14 cellular contexts compared by ENCODE assay signal in genomic region chr1:33082575-33083112, GRCh38. TPM values are rescaled to one million over a fixed set of nuclear protein-coding genes. Genes with fewer than 3 reads are reported as not detected.
A peak's percentile ranks its signal among the peaks of the same experiment; 100 is the strongest.
DNase-seq lines count a peak whose midpoint lies in the region; ATAC-seq lines count a peak whose summit lies in the region.
"Had no signal": no experiment of that assay in that cellular context is flagged by ENCODE, and none has a peak within 500 bp of the region (broad histone marks: within the 10 kb centered on the region; RNA-seq: fewer than 3 reads in every experiment).

No MANE protein-coding gene starts in this region.

- H3K4me1 ChIP-seq in adipocyte (ENCODE audit: control insufficient read depth, insufficient read depth, low read length): peaks cover 19% of the 10 kb centered on the region
- H3K4me1 ChIP-seq: BE2C had no signal

- peak overlapping the region; percentile 48 for H3K27ac ChIP-seq in layer of hippocampus (ENCODE audit: low read depth, low read length)
- H3K27ac ChIP-seq in temporal lobe (ENCODE audit: low read depth, low read length): peak overlapping the region; percentile 50
- H3K27ac ChIP-seq: right lobe of liver had no signal

- H3K9me3 ChIP-seq in adipocyte (ENCODE audit: control insufficient read depth, low read length): no peaks in the 10 kb centered on the region
- H3K9me3 ChIP-seq: BE2C, right lobe of liver had no signal

- no peak for ATAC-seq in activated naive CD8-positive, alpha-beta T cell treated with anti-CD3 and anti-CD28 coated beads, Interleukin-2, amount 50 U/mL, for 24 hours
- no peak for ATAC-seq in HG03442 (IDR thresholded peaks at IDR 0.05; ENCODE audit: unreplicated experiment)
- ATAC-seq: right lobe of liver had no signal

- no peak overlapping the region for H3K9ac ChIP-seq in adipocyte (ENCODE audit: low read length)

- H3K27ac Mint-ChIP-seq in activated naive CD8-positive, alpha-beta T cell: peak overlapping the region; percentile 4
- H3K27ac Mint-ChIP-seq in activated naive CD8-positive, alpha-beta T cell treated with anti-CD3 and anti-CD28 coated beads, Interleukin-2, amount 50 U/mL, for 24 hours: no peak overlapping the region

- DNase-seq in activated naive CD8-positive, alpha-beta T cell treated with anti-CD3 and anti-CD28 coated beads, Interleukin-2, amount 50 U/mL, for 24 hours: no peak
- peak; percentile 38 for DNase-seq in adipocyte (ENCODE audit: low read depth)
- DNase-seq in DMS79 (lab: John Stamatoyannopoulos, UW): no peak
- DNase-seq in DMS79 treated with DMSO at 0.1 percent for 48 hours (lab: John Stamatoyannopoulos, UW): no peak
- DNase-seq: activated effector memory CD4-positive, alpha-beta T cell treated with anti-CD3 and anti-CD28 coated beads, Interleukin-2, amount 50 U/mL, for 16 hours; BE2C; effector memory CD4-positive, alpha-beta T cell; MV-4-11; right lobe of liver; T-helper 9 cell had no signal

- H3K36me3 ChIP-seq in adipocyte (ENCODE audit: control insufficient read depth, insufficient read depth, low read length, severe bottlenecking): no peaks in the 10 kb centered on the region
- H3K36me3 ChIP-seq: BE2C, right lobe of liver had no signal

- H3K27me3 ChIP-seq in adipocyte (replicated peaks; ENCODE audit: control insufficient read depth, insufficient read depth, low read length) (no peaks in the 10 kb centered on the region), layer of hippocampus (ENCODE audit: control insufficient read depth, insufficient read depth, low read length) (no peaks in the 10 kb centered on the region)
- H3K27me3 ChIP-seq: right lobe of liver had no signal

- peak overlapping the region; percentile 77 for H3K4me3 Mint-ChIP-seq in activated naive CD8-positive, alpha-beta T cell
- H3K4me3 Mint-ChIP-seq in activated naive CD8-positive, alpha-beta T cell treated with anti-CD3 and anti-CD28 coated beads, Interleukin-2, amount 50 U/mL, for 24 hours: no peak overlapping the region

- no peaks in the 10 kb centered on the region for H3K27me3 Mint-ChIP-seq in activated naive CD8-positive, alpha-beta T cell
- H3K27me3 Mint-ChIP-seq in activated naive CD8-positive, alpha-beta T cell treated with anti-CD3 and anti-CD28 coated beads, Interleukin-2, amount 50 U/mL, for 24 hours: no peaks in the 10 kb centered on the region

- H3K4me1 Mint-ChIP-seq in activated naive CD8-positive, alpha-beta T cell (ENCODE audit: low read depth): peaks cover 29% of the 10 kb centered on the region
- peaks cover 21% of the 10 kb centered on the region for H3K4me1 Mint-ChIP-seq in activated naive CD8-positive, alpha-beta T cell treated with anti-CD3 and anti-CD28 coated beads, Interleukin-2, amount 50 U/mL, for 24 hours

- H3K36me3 Mint-ChIP-seq in activated naive CD8-positive, alpha-beta T cell: no peaks in the 10 kb centered on the region
- H3K36me3 Mint-ChIP-seq in activated naive CD8-positive, alpha-beta T cell treated with anti-CD3 and anti-CD28 coated beads, Interleukin-2, amount 50 U/mL, for 24 hours (ENCODE audit: low read depth): no peaks in the 10 kb centered on the region

- H3K9me3 Mint-ChIP-seq in activated naive CD8-positive, alpha-beta T cell (ENCODE audit: low read depth): no peaks in the 10 kb centered on the region
- H3K9me3 Mint-ChIP-seq in activated naive CD8-positive, alpha-beta T cell treated with anti-CD3 and anti-CD28 coated beads, Interleukin-2, amount 50 U/mL, for 24 hours: no peaks in the 10 kb centered on the region

- no peak overlapping the region for H3K4me3 ChIP-seq in adipocyte (ENCODE audit: low read length)
- H3K4me3 ChIP-seq: right lobe of liver had no signal

RNA-seq across cellular contexts. Expression of gene AZIN2, which starts 1.7 kb away (rescaled TPM):
- total RNA-seq in temporal lobe: 17.7 TPM

RNA-seq across cellular contexts. Expression of gene AK2, which starts 46.0 kb away (rescaled TPM):
- 27.8 TPM for total RNA-seq in temporal lobe
